In the genomic region with DNA sequence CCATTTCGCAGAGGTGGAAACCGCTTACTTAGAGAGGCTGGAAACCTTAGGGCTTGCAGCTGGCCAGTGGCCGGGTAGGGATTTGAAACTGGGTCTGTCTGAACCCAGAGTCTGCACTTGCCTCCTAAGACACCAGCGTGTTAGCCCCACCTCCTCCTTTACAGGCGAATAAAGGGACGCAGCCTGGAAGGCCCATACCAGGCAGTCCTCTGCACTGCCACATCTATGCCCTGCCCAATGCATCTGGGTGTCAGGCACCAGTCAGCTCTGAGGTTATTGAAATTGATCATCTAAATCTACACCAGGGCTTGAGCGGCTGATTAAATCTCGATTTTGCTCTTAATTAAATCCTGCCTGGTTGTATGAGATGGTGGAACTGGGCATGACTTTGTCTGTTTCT, we compare ENCODE assay signal across 1 cellular context.
TF ChIP-seq lines count a peak whose summit lies in the region.

No MANE protein-coding gene starts in this region.

TF ChIP-seq in endothelial cell of umbilical vein, 7 proteins besides CTCF, POLR2A, EP300 and RAD21:
- TF ChIP-seq GATA2 (IDR thresholded peaks at IDR 0.05; ENCODE audit: insufficient read depth, insufficient read length, low read depth, low read length) = no peak
- TF ChIP-seq JUN (IDR thresholded peaks at IDR 0.05; ENCODE audit: borderline replicate concordance, insufficient read depth, insufficient read length, low read depth) = no peak
- TF ChIP-seq EZH2 (IDR thresholded peaks at IDR 0.05; ENCODE audit: borderline replicate concordance, low read depth, low read length, severe bottlenecking) = no peak
- TF ChIP-seq POLR2AphosphoS5 (IDR thresholded peaks at IDR 0.05; ENCODE audit: insufficient read depth, low read depth, low read length) = no peak
- no peak for TF ChIP-seq FOS (IDR thresholded peaks at IDR 0.05; ENCODE audit: borderline replicate concordance, insufficient read depth, low read length)
- TF ChIP-seq MYC (IDR thresholded peaks at IDR 0.05; ENCODE audit: low read depth, low read length) = no peak
- TF ChIP-seq, protein P1, sequence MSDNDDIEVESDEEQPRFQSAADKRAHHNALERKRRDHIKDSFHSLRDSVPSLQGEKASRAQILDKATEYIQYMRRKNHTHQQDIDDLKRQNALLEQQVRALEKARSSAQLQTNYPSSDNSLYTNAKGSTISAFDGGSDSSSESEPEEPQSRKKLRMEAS (IDR thresholded peaks at IDR 0.05; ENCODE audit: insufficient read depth, insufficient read length) = no peak
